ENCODE assay signal across 1 cellular context in genomic region chr15:82311321-82311720, GRCh38. TPM values are rescaled to one million over a fixed set of nuclear protein-coding genes. Genes with fewer than 3 reads are reported as not detected.
"Had no signal": no experiment of that assay in that cellular context is flagged by ENCODE, and none has a peak within 500 bp of the region (broad histone marks: within the 10 kb centered on the region; RNA-seq: fewer than 3 reads in every experiment).

No MANE protein-coding gene starts in this region.

RNA-seq across cellular contexts. Expression of gene SAXO2, which starts 48.7 kb away (rescaled TPM):
- total RNA-seq: thoracic aorta had no signal
